Comparison of ENCODE assay signal across 19 cellular contexts in genomic region chr5:122507581-122507980, GRCh38.
A peak's percentile ranks its signal among the peaks of the same experiment; 100 is the strongest.
DNase-seq lines count a peak whose midpoint lies in the region; ATAC-seq lines count a peak whose summit lies in the region.
"Had no signal": no experiment of that assay in that cellular context is flagged by ENCODE, and none has a peak within 500 bp of the region (broad histone marks: within the 10 kb centered on the region; RNA-seq: fewer than 3 reads in every experiment).

No MANE protein-coding gene starts in this region.

- H3K9me3 ChIP-seq in naive thymus-derived CD4-positive, alpha-beta T cell (ENCODE audit: control insufficient read depth in 2 of 3, low read length in 3 of 3): no peaks in the 10 kb centered on the region
- H3K9me3 ChIP-seq: BLaER1, SK-N-SH had no signal

- ATAC-seq in esophagus mucosa (peak; percentile 31), HG02840 (IDR thresholded peaks at IDR 0.05; ENCODE audit: low FRiP score, unreplicated experiment) (no peak), HG03139 (IDR thresholded peaks at IDR 0.05; ENCODE audit: unreplicated experiment) (no peak)
- no peak for ATAC-seq in stimulated activated naive CD8-positive, alpha-beta T cell treated with anti-CD3 and anti-CD28 coated beads, Interleukin-15, amount 100 ng/mL, for 72 hours
- no peak for ATAC-seq in naive thymus-derived CD4-positive, alpha-beta T cell
- ATAC-seq: T-cell had no signal

- POLR2A ChIA-PET in naive thymus-derived CD4-positive, alpha-beta T cell (lab: Charles Lee): no interaction called here

- H3K9me3 Mint-ChIP-seq in activated naive CD8-positive, alpha-beta T cell (ENCODE audit: low read depth): no peaks in the 10 kb centered on the region
- no peaks in the 10 kb centered on the region for H3K9me3 Mint-ChIP-seq in activated naive CD8-positive, alpha-beta T cell treated with anti-CD3 and anti-CD28 coated beads for 36 hours
- no peaks in the 10 kb centered on the region for H3K9me3 Mint-ChIP-seq in stimulated activated naive CD8-positive, alpha-beta T cell treated with anti-CD3 and anti-CD28 coated beads, Interleukin-15, amount 100 ng/mL, for 72 hours
- peaks cover 0 to 3% (median 0%) of the 10 kb centered on the region in 11 donors for H3K9me3 Mint-ChIP-seq in naive thymus-derived CD4-positive, alpha-beta T cell
- H3K9me3 Mint-ChIP-seq: T-cell had no signal

- no peak overlapping the region for H3K4me3 Mint-ChIP-seq in activated naive CD8-positive, alpha-beta T cell
- no peak overlapping the region for H3K4me3 Mint-ChIP-seq in activated naive CD8-positive, alpha-beta T cell treated with anti-CD3 and anti-CD28 coated beads for 36 hours
- H3K4me3 Mint-ChIP-seq in stimulated activated naive CD8-positive, alpha-beta T cell treated with anti-CD3 and anti-CD28 coated beads, Interleukin-15, amount 100 ng/mL, for 72 hours: no peak overlapping the region
- H3K4me3 Mint-ChIP-seq in naive thymus-derived CD4-positive, alpha-beta T cell: no peak overlapping the region
- H3K4me3 Mint-ChIP-seq: CD8-positive, alpha-beta memory T cell; T-cell had no signal

- intact Hi-C loops in naive thymus-derived CD4-positive, alpha-beta T cell (cut with micrococcal nuclease): no loop called here

- no peaks in the 10 kb centered on the region for H3K36me3 ChIP-seq in naive thymus-derived CD4-positive, alpha-beta T cell (ENCODE audit: control insufficient read depth in 2 of 3, insufficient read depth in 3 of 3, low read length in 3 of 3)
- H3K36me3 ChIP-seq: BLaER1 had no signal

- CTCF ChIA-PET in naive thymus-derived CD4-positive, alpha-beta T cell (lab: Charles Lee): no interaction called here

- H3K27ac ChIP-seq in naive thymus-derived CD4-positive, alpha-beta T cell (ENCODE audit: low read depth, low read length): no peak overlapping the region
- H3K27ac ChIP-seq: BLaER1 had no signal

- DNase-seq in activated naive CD8-positive, alpha-beta T cell treated with anti-CD3 and anti-CD28 coated beads for 36 hours: no peak
- peak; percentile 2 for DNase-seq in RPMI7951 (ENCODE audit: low read depth)
- no peak for DNase-seq in stimulated activated naive CD8-positive, alpha-beta T cell treated with anti-CD3 and anti-CD28 coated beads, Interleukin-15, amount 100 ng/mL, for 72 hours
- DNase-seq in naive thymus-derived CD4-positive, alpha-beta T cell: no peak
- DNase-seq: 8988T; CD8-positive, alpha-beta memory T cell; DND-41; KG1; NCI-H1048; NCI-H1436 treated with DMSO at 0.1 percent for 48 hours; NCI-H2029 treated with DMSO at 0.1 percent for 48 hours; NCI-H774; SK-N-SH; T-cell had no signal

- no peaks in the 10 kb centered on the region for H3K4me1 ChIP-seq in naive thymus-derived CD4-positive, alpha-beta T cell (ENCODE audit: control insufficient read depth in 2 of 2, insufficient read depth in 2 of 2, low read length in 2 of 2)
- H3K4me1 ChIP-seq: BLaER1 had no signal

- H3K27ac Mint-ChIP-seq in activated naive CD8-positive, alpha-beta T cell: peak overlapping the region; percentile 28
- H3K27ac Mint-ChIP-seq in activated naive CD8-positive, alpha-beta T cell treated with anti-CD3 and anti-CD28 coated beads for 36 hours: no peak overlapping the region
- no peak overlapping the region for H3K27ac Mint-ChIP-seq in stimulated activated naive CD8-positive, alpha-beta T cell treated with anti-CD3 and anti-CD28 coated beads, Interleukin-15, amount 100 ng/mL, for 72 hours
- no peak overlapping the region for H3K27ac Mint-ChIP-seq in naive thymus-derived CD4-positive, alpha-beta T cell
- H3K27ac Mint-ChIP-seq: CD8-positive, alpha-beta memory T cell; T-cell had no signal

- peaks cover 4% of the 10 kb centered on the region for H3K27me3 Mint-ChIP-seq in activated naive CD8-positive, alpha-beta T cell
- H3K27me3 Mint-ChIP-seq in activated naive CD8-positive, alpha-beta T cell treated with anti-CD3 and anti-CD28 coated beads for 36 hours: no peaks in the 10 kb centered on the region
- no peaks in the 10 kb centered on the region for H3K27me3 Mint-ChIP-seq in stimulated activated naive CD8-positive, alpha-beta T cell treated with anti-CD3 and anti-CD28 coated beads, Interleukin-15, amount 100 ng/mL, for 72 hours
- H3K27me3 Mint-ChIP-seq in naive thymus-derived CD4-positive, alpha-beta T cell: peaks cover 0 to 6% (median 0%) of the 10 kb centered on the region in 5 donors
- H3K27me3 Mint-ChIP-seq: CD8-positive, alpha-beta memory T cell had no signal

- no peaks in the 10 kb centered on the region for H3K27me3 ChIP-seq in naive thymus-derived CD4-positive, alpha-beta T cell (ENCODE audit: control insufficient read depth in 2 of 2, insufficient read depth in 2 of 2, low read length in 2 of 2)
- H3K27me3 ChIP-seq: BLaER1 had no signal

- H3K4me3 ChIP-seq in naive thymus-derived CD4-positive, alpha-beta T cell (ENCODE audit: low read length): no peak overlapping the region
- H3K4me3 ChIP-seq: BLaER1 had no signal

- no peaks in the 10 kb centered on the region for H3K4me1 Mint-ChIP-seq in activated naive CD8-positive, alpha-beta T cell (ENCODE audit: low read depth)
- no peaks in the 10 kb centered on the region for H3K4me1 Mint-ChIP-seq in activated naive CD8-positive, alpha-beta T cell treated with anti-CD3 and anti-CD28 coated beads for 36 hours
- H3K4me1 Mint-ChIP-seq in stimulated activated naive CD8-positive, alpha-beta T cell treated with anti-CD3 and anti-CD28 coated beads, Interleukin-15, amount 100 ng/mL, for 72 hours: no peaks in the 10 kb centered on the region
- H3K4me1 Mint-ChIP-seq in naive thymus-derived CD4-positive, alpha-beta T cell: no peaks in the 10 kb centered on the region
- H3K4me1 Mint-ChIP-seq: CD8-positive, alpha-beta memory T cell; T-cell had no signal

- H3K36me3 Mint-ChIP-seq in activated naive CD8-positive, alpha-beta T cell: no peaks in the 10 kb centered on the region
- no peaks in the 10 kb centered on the region for H3K36me3 Mint-ChIP-seq in activated naive CD8-positive, alpha-beta T cell treated with anti-CD3 and anti-CD28 coated beads for 36 hours
- H3K36me3 Mint-ChIP-seq in naive thymus-derived CD4-positive, alpha-beta T cell: no peaks in the 10 kb centered on the region
- H3K36me3 Mint-ChIP-seq: CD8-positive, alpha-beta memory T cell; T-cell had no signal
